27 cellular contexts compared by ENCODE assay signal in genomic region chr2:236215196-236215595, GRCh38. TPM values are rescaled to one million over a fixed set of nuclear protein-coding genes. Genes with fewer than 3 reads are reported as not detected.
"Had no signal": no experiment of that assay in that cellular context is flagged by ENCODE, and none has a peak within 500 bp of the region (broad histone marks: within the 10 kb centered on the region; RNA-seq: fewer than 3 reads in every experiment).

No MANE protein-coding gene starts in this region.

- H3K79me2 ChIP-seq: hepatocyte had no signal

- H3K27me3 ChIP-seq: hepatocyte had no signal

- H3K4me3 Mint-ChIP-seq: activated naive CD8-positive, alpha-beta T cell; activated T-cell treated with anti-CD3 and anti-CD28 coated beads, Interleukin-2, amount 50 U/mL, for 24 hours; activated T-helper 17 cell treated with anti-CD3 and anti-CD28 coated beads, Interleukin-2, amount 50 U/mL, for 72 hours; endodermal cell; nephron progenitor cell had no signal

- FAIRE-seq: astrocyte had no signal

- H3K4me1 ChIP-seq: colonic mucosa, spleen, upper lobe of right lung had no signal

- H3K4me1 Mint-ChIP-seq: activated T-helper 17 cell treated with anti-CD3 and anti-CD28 coated beads, Interleukin-2, amount 50 U/mL, for 72 hours; endodermal cell had no signal

- H3K4me3 ChIP-seq: colonic mucosa, hepatocyte, mucosa of descending colon, spleen, thoracic aorta, upper lobe of right lung had no signal

- H3K4me2 ChIP-seq: hepatocyte had no signal

- DNase-seq: activated CD4-positive, alpha-beta T cell treated with anti-CD3 and anti-CD28 coated beads for 1 hour; activated CD4-positive, alpha-beta T cell treated with anti-CD3 and anti-CD28 coated beads, Interleukin-2, amount 50 U/mL, for 1 hour; activated CD8-positive, alpha-beta memory T cell treated with anti-CD3 and anti-CD28 coated beads, Interleukin-2, amount 50 U/mL, for 4 hours; activated T-cell treated with anti-CD3 and anti-CD28 coated beads, Interleukin-2, amount 50 U/mL, for 24 hours; colonic mucosa; endodermal cell; foreskin melanocyte; glutamatergic neuron; left colon; mesendoderm; mucosa of descending colon; nephron progenitor cell; nucleus accumbens; posterior cingulate gyrus; spleen; stimulated activated CD4-positive, alpha-beta T cell treated with anti-CD3 and anti-CD28 coated beads, Interleukin-4, amount 100 ng/mL, for 1 hour; stimulated activated naive CD4-positive, alpha-beta T cell treated with Interleukin-2 at 50 U/mL for 16 hours; T-helper 1 cell; T-helper 9 cell; upper lobe of right lung had no signal

- H3K9me3 ChIP-seq: colonic mucosa, mucosa of descending colon, spleen, thoracic aorta, upper lobe of right lung had no signal

- H3K36me3 Mint-ChIP-seq: activated naive CD8-positive, alpha-beta T cell had no signal

- H3K36me3 ChIP-seq: colonic mucosa, spleen, thoracic aorta, upper lobe of right lung had no signal

- H3K9me3 Mint-ChIP-seq: activated T-cell treated with anti-CD3 and anti-CD28 coated beads, Interleukin-2, amount 50 U/mL, for 24 hours; activated T-helper 17 cell treated with anti-CD3 and anti-CD28 coated beads, Interleukin-2, amount 50 U/mL, for 72 hours; endodermal cell; nephron progenitor cell had no signal

- ATAC-seq: activated T-helper 17 cell treated with anti-CD3 and anti-CD28 coated beads, Interleukin-2, amount 50 U/mL, for 72 hours; left colon; mucosa of descending colon; upper lobe of right lung had no signal

- H2AFZ ChIP-seq: hepatocyte had no signal

- H3K27ac ChIP-seq: colonic mucosa, epithelial cell of prostate, hepatocyte, spleen, thoracic aorta, upper lobe of right lung had no signal

- H3K27ac Mint-ChIP-seq: activated naive CD8-positive, alpha-beta T cell; activated T-cell treated with anti-CD3 and anti-CD28 coated beads, Interleukin-2, amount 50 U/mL, for 24 hours; activated T-helper 17 cell treated with anti-CD3 and anti-CD28 coated beads, Interleukin-2, amount 50 U/mL, for 72 hours; endodermal cell; nephron progenitor cell had no signal

RNA-seq across cellular contexts. Expression of gene GBX2, which starts 47.0 kb away (rescaled TPM):
- total RNA-seq: activated T-helper 17 cell treated with anti-CD3 and anti-CD28 coated beads, Interleukin-2, amount 50 U/mL, for 72 hours; colonic mucosa; hepatocyte; left colon; mucosa of descending colon; thoracic aorta; upper lobe of right lung had no signal

RNA-seq across cellular contexts. Expression of gene ASB18, which starts 49.0 kb away (rescaled TPM):
- total RNA-seq: activated T-helper 17 cell treated with anti-CD3 and anti-CD28 coated beads, Interleukin-2, amount 50 U/mL, for 72 hours; astrocyte; colonic mucosa; endodermal cell; hepatocyte; left colon; lower leg skin; mucosa of descending colon; spleen; thoracic aorta; upper lobe of right lung had no signal
